Comparison of ENCODE assay signal across 8 cellular contexts in genomic region chr15:64356443-64357040, GRCh38. TPM values are rescaled to one million over a fixed set of nuclear protein-coding genes. Genes with fewer than 3 reads are reported as not detected.
DNase-seq lines count a peak whose midpoint lies in the region; ATAC-seq and TF ChIP-seq lines count a peak whose summit lies in the region.

No MANE protein-coding gene starts in this region.

- H3K4me1 Mint-ChIP-seq in T-cell = peaks cover 17 to 19% (median 17%) of the 10 kb centered on the region in 3 donors

- peak overlapping the region; percentile 87 to 95 (median 95) for H3K4me3 Mint-ChIP-seq in T-cell

- peak overlapping the region; percentile 87 to 88 for H3K27ac Mint-ChIP-seq in T-cell

- no peaks in the 10 kb centered on the region for H3K36me3 ChIP-seq in neutrophil

- no peak for DNase-seq in activated CD4-positive, CD25-positive, alpha-beta regulatory T cell (lab: John Stamatoyannopoulos, UW)
- DNase-seq in T-cell = no peak
- DNase-seq in fibroblast of gingiva (ENCODE audit: low read depth) = peak; percentile 90
- no peak for DNase-seq in central memory CD4-positive, alpha-beta T cell

- no peaks in the 10 kb centered on the region for H3K9me3 ChIP-seq in neutrophil

- H3K4me1 ChIP-seq in neutrophil (ENCODE audit: control insufficient read depth in 1 of 2, insufficient read depth in 1 of 2, low read depth in 1 of 2, low read length in 1 of 2) = peaks cover 10 to 16% of the 10 kb centered on the region in 2 experiments

- CTCF ChIA-PET in T-cell (lab: Charles Lee) = interaction anchor here in 1 of 2 donors (0.6 kb wide), 1 partner anchor 147 kb away, joined by 3 read pairs; no protein-coding TSS in a partner anchor

- TF ChIP-seq CTCF in neutrophil (IDR thresholded peaks at IDR 0.05) = no peak

- no peaks in the 10 kb centered on the region for H3K36me3 Mint-ChIP-seq in T-cell

- H3K27me3 Mint-ChIP-seq in T-cell = no peaks in the 10 kb centered on the region

- H3K9me3 Mint-ChIP-seq in T-cell = no peaks in the 10 kb centered on the region

- ATAC-seq in activated CD4-positive, CD25-positive, alpha-beta regulatory T cell treated with anti-CD3 and anti-CD28 coated beads, Interleukin-2, amount 50 U/mL, for 24 hours = peak; percentile 5 to 13
- ATAC-seq in T-cell (replicated peaks in 1 of 4) (no peak), HG02840 (IDR thresholded peaks at IDR 0.05; ENCODE audit: low FRiP score, unreplicated experiment) (no peak)

- no peak for TF ChIP-seq EP300 in Ishikawa (IDR thresholded peaks at IDR 0.05; ENCODE audit: borderline replicate concordance)

- POLR2A ChIA-PET in T-cell (lab: Charles Lee) = no interaction called here

- no peaks in the 10 kb centered on the region for H3K27me3 ChIP-seq in neutrophil

- H3K4me3 ChIP-seq in neutrophil (ENCODE audit: low read depth in 1 of 2, low read length in 1 of 2) = peak overlapping the region; percentile 89 to 93

- TF ChIP-seq RAD21 in Ishikawa (IDR thresholded peaks at IDR 0.05; ENCODE audit: low read depth) = peak; percentile 41

- H3K27ac ChIP-seq in neutrophil = peak overlapping the region; percentile 87

TF ChIP-seq in Ishikawa, 13 proteins besides CTCF, POLR2A, EP300 and RAD21:
- TF ChIP-seq NFIC (IDR thresholded peaks at IDR 0.05) = no peak
- TF ChIP-seq FOXM1 (IDR thresholded peaks at IDR 0.05; ENCODE audit: borderline replicate concordance, low read depth) = peak; percentile 5; the same call in 1 of the 2 replicates
TF ChIP-seq in Ishikawa: peak in this region for 1.

RNA-seq across cellular contexts. Expression of gene CSNK1G1, which starts 0.6 kb away (rescaled TPM):
- 10 to 100 TPM; 22.3 to 25.6 (median 23.6) TPM for total RNA-seq in T-cell

RNA-seq across cellular contexts. Expression of gene PCLAF, which starts 24.7 kb away (rescaled TPM):
- total RNA-seq in T-cell = 1 to 10 TPM in 4 of 5 donors, under 1 TPM in 1; 0.96 to 2.4 (median 1.6) TPM

RNA-seq across cellular contexts. Expression of gene TRIP4, which starts 31.1 kb away (rescaled TPM):
- 10 to 100 TPM; 17.3 to 24.5 (median 21.7) TPM for total RNA-seq in T-cell

Comparison
In these comparisons a context has a peak if more than half of its experiments do, and no peak if none do; other contexts are left out.
1. ATAC-seq: peak in activated CD4-positive, CD25-positive, alpha-beta regulatory T cell treated with anti-CD3 and anti-CD28 coated beads, Interleukin-2, amount 50 U/mL, for 24 hours (2 of 2); none in T-cell (0 of 4) and HG02840 (single experiment).